Comparison of ENCODE assay signal across 1 cellular context in the genomic region with DNA sequence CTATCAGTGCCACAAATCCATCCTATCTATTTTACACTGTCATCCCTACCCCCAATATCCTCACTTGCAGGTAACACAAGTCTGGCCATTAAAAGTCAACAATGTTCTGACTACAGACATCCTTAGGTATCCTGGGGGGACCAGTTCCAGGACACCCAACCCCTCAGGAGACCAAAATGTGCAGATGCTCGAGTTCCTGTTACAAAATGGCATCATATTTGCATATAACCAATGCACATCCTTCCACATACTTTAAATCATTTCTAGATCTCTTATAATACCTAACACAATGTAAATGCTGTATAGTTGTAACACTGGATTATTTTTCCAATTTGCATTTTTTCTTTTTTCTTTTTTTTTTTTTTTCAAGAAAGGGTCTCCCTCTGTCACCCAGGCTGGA.
TF ChIP-seq lines count a peak whose summit lies in the region.

No MANE protein-coding gene starts in this region.

TF ChIP-seq in HepG2, 621 proteins besides CTCF, POLR2A, EP300 and RAD21:
- TF ChIP-seq ZNF674 (CRISPR knock-in tag; IDR thresholded peaks at IDR 0.05; ENCODE audit: low read depth) (no peak), PITX1 (CRISPR knock-in tag; IDR thresholded peaks at IDR 0.05) (no peak), SMAD9 (CRISPR knock-in tag; IDR thresholded peaks at IDR 0.05) (no peak), ZNF34 (CRISPR knock-in tag; IDR thresholded peaks at IDR 0.05; ENCODE audit: borderline replicate concordance) (no peak), SP4 (CRISPR knock-in tag; IDR thresholded peaks at IDR 0.05) (no peak), ZNF446 (CRISPR knock-in tag; IDR thresholded peaks at IDR 0.05) (no peak), HOXA3 (CRISPR knock-in tag; IDR thresholded peaks at IDR 0.05) (no peak), MTF1 (CRISPR knock-in tag; IDR thresholded peaks at IDR 0.05) (no peak), SMC3 (IDR thresholded peaks at IDR 0.05; ENCODE audit: low read length) (no peak)
- TF ChIP-seq, protein P1, sequence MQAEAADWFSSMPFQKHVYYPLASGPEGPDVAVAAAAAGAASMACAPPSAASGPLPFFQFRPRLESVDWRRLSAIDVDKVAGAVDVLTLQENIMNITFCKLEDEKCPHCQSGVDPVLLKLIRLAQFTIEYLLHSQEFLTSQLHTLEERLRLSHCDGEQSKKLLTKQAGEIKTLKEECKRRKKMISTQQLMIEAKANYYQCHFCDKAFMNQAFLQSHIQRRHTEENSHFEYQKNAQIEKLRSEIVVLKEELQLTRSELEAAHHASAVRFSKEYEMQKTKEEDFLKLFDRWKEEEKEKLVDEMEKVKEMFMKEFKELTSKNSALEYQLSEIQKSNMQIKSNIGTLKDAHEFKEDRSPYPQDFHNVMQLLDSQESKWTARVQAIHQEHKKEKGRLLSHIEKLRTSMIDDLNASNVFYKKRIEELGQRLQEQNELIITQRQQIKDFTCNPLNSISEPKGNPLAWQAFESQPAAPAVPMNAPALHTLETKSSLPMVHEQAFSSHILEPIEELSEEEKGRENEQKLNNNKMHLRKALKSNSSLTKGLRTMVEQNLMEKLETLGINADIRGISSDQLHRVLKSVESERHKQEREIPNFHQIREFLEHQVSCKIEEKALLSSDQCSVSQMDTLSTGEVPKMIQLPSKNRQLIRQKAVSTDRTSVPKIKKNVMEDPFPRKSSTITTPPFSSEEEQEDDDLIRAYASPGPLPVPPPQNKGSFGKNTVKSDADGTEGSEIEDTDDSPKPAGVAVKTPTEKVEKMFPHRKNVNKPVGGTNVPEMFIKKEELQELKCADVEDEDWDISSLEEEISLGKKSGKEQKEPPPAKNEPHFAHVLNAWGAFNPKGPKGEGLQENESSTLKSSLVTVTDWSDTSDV (CRISPR knock-in tag; IDR thresholded peaks at IDR 0.05), result no peak
